18 cellular contexts compared by ENCODE assay signal in genomic region chr5:36596756-36597155, GRCh38. TPM values are rescaled to one million over a fixed set of nuclear protein-coding genes. Genes with fewer than 3 reads are reported as not detected.
DNase-seq lines count a peak whose midpoint lies in the region; ATAC-seq, FAIRE-seq and TF ChIP-seq lines count a peak whose summit lies in the region.
"Had no signal": no experiment of that assay in that cellular context is flagged by ENCODE, and none has a peak within 500 bp of the region (broad histone marks: within the 10 kb centered on the region; RNA-seq: fewer than 3 reads in every experiment).

No MANE protein-coding gene starts in this region.

- H3K4me2 ChIP-seq in GM23338 (peak overlapping the region; percentile 63), trophoblast cell (ENCODE audit: low read length) (no peak overlapping the region)

- no peak overlapping the region for H3K14ac ChIP-seq in trophoblast cell (ENCODE audit: low read length)

- peaks cover 12% of the 10 kb centered on the region; the same call in 1 of the 2 replicates for H3K9me2 ChIP-seq in GM23338 (ENCODE audit: insufficient read depth)

- WGBS in HUES64, result 57% methylated on average over 5 of the region's 6 CpGs
- no CpG with 5 or more reads among the region's 6 CpGs for WGBS in trophoblast cell (ENCODE audit: extremely low coverage, insufficient coverage, insufficient read length)

- H3K4me1 ChIP-seq in GM23338 (ENCODE audit: insufficient read depth) (peaks cover 39% of the 10 kb centered on the region), HUES64 (ENCODE audit: insufficient read depth, low read length) (peaks cover 29% of the 10 kb centered on the region), iPS-15b (ENCODE audit: control insufficient read depth, insufficient read depth, low read length) (peaks cover 6% of the 10 kb centered on the region), trophoblast cell (ENCODE audit: control insufficient read depth in 1 of 2, insufficient read depth in 2 of 2, low read length in 2 of 2) (no peaks in the 10 kb centered on the region)
- H3K4me1 ChIP-seq: BE2C, Caco-2 had no signal

- H3K36me3 ChIP-seq in GM23338 (ENCODE audit: insufficient read depth) (no peaks in the 10 kb centered on the region), HUES64 (ENCODE audit: insufficient read depth, low read length) (no peaks in the 10 kb centered on the region), iPS-15b (ENCODE audit: control insufficient read depth, insufficient read depth, low read length) (no peaks in the 10 kb centered on the region), trophoblast cell (ENCODE audit: control insufficient read depth in 1 of 2, insufficient read depth in 2 of 2, low read length in 2 of 2) (no peaks in the 10 kb centered on the region)
- H3K36me3 ChIP-seq: BE2C had no signal

- peaks cover 4% of the 10 kb centered on the region; the same call in 1 of the 3 replicates for H3K9me3 Mint-ChIP-seq in GM23338

- H4K91ac ChIP-seq in trophoblast cell (ENCODE audit: low read depth, low read length), result no peak overlapping the region

- H3K9ac ChIP-seq in HUES64 (ENCODE audit: low read depth, low read length), result peak overlapping the region; percentile 3; the same call in 1 of the 2 replicates
- H3K9ac ChIP-seq in iPS-15b (ENCODE audit: low read depth, low read length), result no peak overlapping the region
- no peak overlapping the region for H3K9ac ChIP-seq in trophoblast cell (ENCODE audit: low read length)

- no peak overlapping the region for H4K12ac ChIP-seq in trophoblast cell (ENCODE audit: low read depth, low read length)

- H3K18ac ChIP-seq in trophoblast cell (ENCODE audit: low read length), result no peak overlapping the region

- no peak overlapping the region for H3K23ac ChIP-seq in trophoblast cell (ENCODE audit: low read length)

- peak overlapping the region; percentile 4; the same call in 1 of the 3 replicates for H3K4me3 Mint-ChIP-seq in GM23338
- H3K4me3 Mint-ChIP-seq: CD4-positive, CD25-positive, alpha-beta regulatory T cell; CD8-positive, alpha-beta memory T cell had no signal

- TF ChIP-seq CTCF in GM23338 (conservative IDR thresholded peaks at IDR 0.05; ENCODE audit: low read depth in 2 of 2), result no peak

- FAIRE-seq in urothelium cell line (lab: Jason Lieb, UNC), result no peak
- FAIRE-seq: D721Med, HTR-8/SVneo, K562 had no signal

- no peak overlapping the region for H3K4ac ChIP-seq in trophoblast cell (ENCODE audit: low read depth, low read length)

- H3K27me3 ChIP-seq in GM23338 (ENCODE audit: insufficient read depth) (no peaks in the 10 kb centered on the region), HUES64 (ENCODE audit: insufficient read depth, low read length) (no peaks in the 10 kb centered on the region), iPS-15b (ENCODE audit: control insufficient read depth, insufficient read depth, low read length) (no peaks in the 10 kb centered on the region), trophoblast cell (ENCODE audit: insufficient read depth, low read length) (no peaks in the 10 kb centered on the region)
- H3K27me3 ChIP-seq: BE2C had no signal

- H2AK5ac ChIP-seq in trophoblast cell (ENCODE audit: low read length), result no peak overlapping the region

- DNase-seq in GM23338 (ENCODE audit: low spot score) (peak; percentile 26), trophoblast cell (peak; percentile 56 to 81), urothelium cell line (ENCODE audit: low spot score) (no peak), epidermal melanocyte (ENCODE audit: insufficient read length, low spot score) (no peak), iPS-NIHi7 (ENCODE audit: extremely low spot score) (no peak)
- DNase-seq: BE2C; C1 segment of cervical spinal cord; Caco-2; CD4-positive, CD25-positive, alpha-beta regulatory T cell; CD8-positive, alpha-beta memory T cell; GF-D8; IMR-90 had no signal

- H2AFZ ChIP-seq in GM23338 (no peak overlapping the region), trophoblast cell (ENCODE audit: insufficient read depth, low read length, poor library complexity) (no peak overlapping the region)

- H3K4me3 ChIP-seq in GM23338 (peak overlapping the region; percentile 39), HUES64 (ENCODE audit: low read length) (peak overlapping the region; percentile 3), iPS-15b (ENCODE audit: low read depth, low read length) (peak overlapping the region; percentile 18), trophoblast cell (ENCODE audit: low read depth, low read length) (no peak overlapping the region)
- H3K4me3 ChIP-seq: K562 had no signal

- no peaks in the 10 kb centered on the region for H4K20me1 ChIP-seq in GM23338 (replicated peaks; ENCODE audit: insufficient read depth)

- H3F3A ChIP-seq in GM23338 (replicated peaks; ENCODE audit: low read depth), result no peaks in the 10 kb centered on the region; the same call in 1 of the 2 replicates

- no peak overlapping the region for H2BK120ac ChIP-seq in trophoblast cell (ENCODE audit: insufficient read depth, low read length, poor library complexity)

- no peak overlapping the region for H2BK5ac ChIP-seq in trophoblast cell (ENCODE audit: low read depth, low read length, poor library complexity)

- peaks cover 47% of the 10 kb centered on the region for H3K4me1 Mint-ChIP-seq in GM23338
- H3K4me1 Mint-ChIP-seq: CD4-positive, CD25-positive, alpha-beta regulatory T cell; CD8-positive, alpha-beta memory T cell had no signal

- no peaks in the 10 kb centered on the region for H3K79me1 ChIP-seq in trophoblast cell (ENCODE audit: low read length)

- H3K27me3 Mint-ChIP-seq in GM23338 (ENCODE audit: insufficient read depth, low read depth, poor library complexity), result peaks cover 8% of the 10 kb centered on the region

- H3K79me2 ChIP-seq in GM23338 (replicated peaks; ENCODE audit: insufficient read depth), result no peaks in the 10 kb centered on the region
- H3K79me2 ChIP-seq in trophoblast cell (ENCODE audit: control insufficient read depth, insufficient read depth, low read length, poor library complexity), result no peaks in the 10 kb centered on the region

- no peak for ATAC-seq in GM23338
- ATAC-seq: K562 had no signal

- H2BK12ac ChIP-seq in trophoblast cell (ENCODE audit: low read length), result no peak overlapping the region

- no peak overlapping the region for H4K8ac ChIP-seq in trophoblast cell (ENCODE audit: low read depth, low read length)

- no peaks in the 10 kb centered on the region for H3K9me3 ChIP-seq in HUES64 (ENCODE audit: insufficient read depth, low read depth, low read length)
- H3K9me3 ChIP-seq in iPS-15b (ENCODE audit: control insufficient read depth, insufficient read depth, low read length), result no peaks in the 10 kb centered on the region
- no peaks in the 10 kb centered on the region for H3K9me3 ChIP-seq in trophoblast cell (ENCODE audit: insufficient read depth, low read depth, low read length)
- H3K9me3 ChIP-seq: BE2C, Caco-2 had no signal

- H3K36me3 Mint-ChIP-seq in GM23338 (ENCODE audit: low read depth), result peaks cover 4% of the 10 kb centered on the region
- H3K36me3 Mint-ChIP-seq: CD4-positive, CD25-positive, alpha-beta regulatory T cell; CD8-positive, alpha-beta memory T cell had no signal

- H3K27ac ChIP-seq in GM23338 (ENCODE audit: low read depth), result peak overlapping the region; percentile 96
- H3K27ac ChIP-seq in HUES64 (ENCODE audit: low read depth, low read length), result peak overlapping the region; percentile 83
- no peak overlapping the region for H3K27ac ChIP-seq in trophoblast cell (ENCODE audit: low read depth, low read length)

- H3K27ac Mint-ChIP-seq in GM23338, result peak overlapping the region; percentile 74
- H3K27ac Mint-ChIP-seq: CD8-positive, alpha-beta memory T cell had no signal

TF ChIP-seq in GM23338, 12 proteins besides CTCF, POLR2A, EP300 and RAD21 (continues in another document):
- no peak for TF ChIP-seq ZNF331 (CRISPR knock-in tag; IDR thresholded peaks at IDR 0.05; ENCODE audit: low read depth)
- TF ChIP-seq POLR2AphosphoS5 (IDR thresholded peaks at IDR 0.05; ENCODE audit: low read depth), result no peak
- TF ChIP-seq STAT1 (IDR thresholded peaks at IDR 0.05; ENCODE audit: unreplicated experiment), result no peak
- TF ChIP-seq, protein P1, sequence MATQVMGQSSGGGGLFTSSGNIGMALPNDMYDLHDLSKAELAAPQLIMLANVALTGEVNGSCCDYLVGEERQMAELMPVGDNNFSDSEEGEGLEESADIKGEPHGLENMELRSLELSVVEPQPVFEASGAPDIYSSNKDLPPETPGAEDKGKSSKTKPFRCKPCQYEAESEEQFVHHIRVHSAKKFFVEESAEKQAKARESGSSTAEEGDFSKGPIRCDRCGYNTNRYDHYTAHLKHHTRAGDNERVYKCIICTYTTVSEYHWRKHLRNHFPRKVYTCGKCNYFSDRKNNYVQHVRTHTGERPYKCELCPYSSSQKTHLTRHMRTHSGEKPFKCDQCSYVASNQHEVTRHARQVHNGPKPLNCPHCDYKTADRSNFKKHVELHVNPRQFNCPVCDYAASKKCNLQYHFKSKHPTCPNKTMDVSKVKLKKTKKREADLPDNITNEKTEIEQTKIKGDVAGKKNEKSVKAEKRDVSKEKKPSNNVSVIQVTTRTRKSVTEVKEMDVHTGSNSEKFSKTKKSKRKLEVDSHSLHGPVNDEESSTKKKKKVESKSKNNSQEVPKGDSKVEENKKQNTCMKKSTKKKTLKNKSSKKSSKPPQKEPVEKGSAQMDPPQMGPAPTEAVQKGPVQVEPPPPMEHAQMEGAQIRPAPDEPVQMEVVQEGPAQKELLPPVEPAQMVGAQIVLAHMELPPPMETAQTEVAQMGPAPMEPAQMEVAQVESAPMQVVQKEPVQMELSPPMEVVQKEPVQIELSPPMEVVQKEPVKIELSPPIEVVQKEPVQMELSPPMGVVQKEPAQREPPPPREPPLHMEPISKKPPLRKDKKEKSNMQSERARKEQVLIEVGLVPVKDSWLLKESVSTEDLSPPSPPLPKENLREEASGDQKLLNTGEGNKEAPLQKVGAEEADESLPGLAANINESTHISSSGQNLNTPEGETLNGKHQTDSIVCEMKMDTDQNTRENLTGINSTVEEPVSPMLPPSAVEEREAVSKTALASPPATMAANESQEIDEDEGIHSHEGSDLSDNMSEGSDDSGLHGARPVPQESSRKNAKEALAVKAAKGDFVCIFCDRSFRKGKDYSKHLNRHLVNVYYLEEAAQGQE (IDR thresholded peaks at IDR 0.05; ENCODE audit: unreplicated experiment), result no peak
- TF ChIP-seq ZNF114 (CRISPR knock-in tag; IDR thresholded peaks at IDR 0.05), result no peak
- no peak for TF ChIP-seq NANOG (IDR thresholded peaks at IDR 0.05; ENCODE audit: borderline replicate concordance)

RNA-seq across cellular contexts. Expression of gene SLC1A3, which starts 9.7 kb away (rescaled TPM):
- 27.2 and 29.0 TPM in 2 replicates for total RNA-seq in GM23338 (2014; rRNA removed; shearing (Covaris generic))
- 30.4 and 40.7 TPM in 2 replicates for polyA plus RNA-seq in GM23338 (2016; fragmentation: Nextera tagmentation; extraction: Ambion mirVana)
- 16.2 TPM for polyA plus RNA-seq in HUES64 (2013, experiment 1 of 2)
- 13.7 TPM for polyA plus RNA-seq in HUES64 (2013, experiment 2 of 2)
- 49.7 and 52.2 TPM in 2 replicates for polyA plus RNA-seq in trophoblast cell (2013)
- total RNA-seq: A172; CD4-positive, CD25-positive, alpha-beta regulatory T cell had no signal
- polyA plus RNA-seq: CD4-positive, CD25-positive, alpha-beta regulatory T cell; CD8-positive, alpha-beta memory T cell; K562 had no signal

Comparison
In these comparisons a context has a peak if more than half of its experiments do, and no peak if none do; other contexts are left out.
1. DNase-seq: peak in GM23338 (single experiment) and trophoblast cell (2 of 2); none in urothelium cell line (single experiment), epidermal melanocyte (single experiment) and iPS-NIHi7 (single experiment).